In the genomic region with DNA sequence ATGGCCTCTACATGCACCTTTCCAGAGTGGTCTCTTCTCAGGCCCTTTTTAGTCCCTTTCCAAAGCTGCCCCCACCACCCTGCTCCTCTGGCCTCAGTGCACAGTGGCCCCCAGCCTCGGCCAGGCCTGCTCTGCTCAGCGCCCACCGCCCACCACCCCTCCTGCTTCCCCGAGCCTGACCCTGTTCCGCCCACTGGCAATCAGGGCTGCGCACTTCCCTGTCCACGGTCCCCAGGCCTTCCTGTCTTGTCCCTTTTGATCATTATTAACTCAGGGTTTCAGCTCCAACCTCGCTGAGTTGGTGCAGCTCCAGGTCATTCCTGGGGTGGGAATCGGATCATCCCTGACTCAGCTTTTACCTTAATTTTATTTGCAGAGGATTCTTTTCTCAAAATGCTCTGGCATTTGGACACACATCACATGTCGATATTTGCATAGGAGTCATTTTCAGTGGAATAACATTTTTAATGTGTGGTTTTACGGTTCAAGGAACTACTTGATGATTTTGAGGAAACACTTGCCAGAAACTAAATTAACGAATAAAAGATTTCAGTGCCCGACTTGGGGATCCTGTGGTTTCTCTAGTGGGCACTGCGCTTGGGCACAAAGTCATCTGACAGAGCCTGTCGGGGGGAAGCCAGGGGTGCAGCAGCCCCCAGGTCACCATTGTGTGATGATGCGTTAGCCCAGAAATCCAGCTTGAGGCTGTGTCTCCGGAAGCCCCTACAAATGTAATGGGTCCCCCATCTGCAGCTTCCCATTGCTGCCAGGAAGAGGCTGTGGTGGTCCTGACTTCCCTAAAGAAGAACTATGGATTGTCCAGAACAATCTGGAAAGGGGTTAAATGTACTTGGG, we compare ENCODE assay signal across 1 cellular context.
TF ChIP-seq lines count a peak whose summit lies in the region.

No MANE protein-coding gene starts in this region.

TF ChIP-seq in WTC11, 78 proteins besides CTCF, POLR2A, EP300 and RAD21 (continued from another document):
- TF ChIP-seq, protein P1, sequence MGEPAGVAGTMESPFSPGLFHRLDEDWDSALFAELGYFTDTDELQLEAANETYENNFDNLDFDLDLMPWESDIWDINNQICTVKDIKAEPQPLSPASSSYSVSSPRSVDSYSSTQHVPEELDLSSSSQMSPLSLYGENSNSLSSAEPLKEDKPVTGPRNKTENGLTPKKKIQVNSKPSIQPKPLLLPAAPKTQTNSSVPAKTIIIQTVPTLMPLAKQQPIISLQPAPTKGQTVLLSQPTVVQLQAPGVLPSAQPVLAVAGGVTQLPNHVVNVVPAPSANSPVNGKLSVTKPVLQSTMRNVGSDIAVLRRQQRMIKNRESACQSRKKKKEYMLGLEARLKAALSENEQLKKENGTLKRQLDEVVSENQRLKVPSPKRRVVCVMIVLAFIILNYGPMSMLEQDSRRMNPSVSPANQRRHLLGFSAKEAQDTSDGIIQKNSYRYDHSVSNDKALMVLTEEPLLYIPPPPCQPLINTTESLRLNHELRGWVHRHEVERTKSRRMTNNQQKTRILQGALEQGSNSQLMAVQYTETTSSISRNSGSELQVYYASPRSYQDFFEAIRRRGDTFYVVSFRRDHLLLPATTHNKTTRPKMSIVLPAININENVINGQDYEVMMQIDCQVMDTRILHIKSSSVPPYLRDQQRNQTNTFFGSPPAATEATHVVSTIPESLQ (CRISPR knock-in tag; IDR thresholded peaks at IDR 0.05) = no peak
- TF ChIP-seq CBFB (CRISPR knock-in tag; IDR thresholded peaks at IDR 0.05; ENCODE audit: low read depth) = no peak
